Comparison of ENCODE assay signal across 9 cellular contexts in the genomic region with DNA sequence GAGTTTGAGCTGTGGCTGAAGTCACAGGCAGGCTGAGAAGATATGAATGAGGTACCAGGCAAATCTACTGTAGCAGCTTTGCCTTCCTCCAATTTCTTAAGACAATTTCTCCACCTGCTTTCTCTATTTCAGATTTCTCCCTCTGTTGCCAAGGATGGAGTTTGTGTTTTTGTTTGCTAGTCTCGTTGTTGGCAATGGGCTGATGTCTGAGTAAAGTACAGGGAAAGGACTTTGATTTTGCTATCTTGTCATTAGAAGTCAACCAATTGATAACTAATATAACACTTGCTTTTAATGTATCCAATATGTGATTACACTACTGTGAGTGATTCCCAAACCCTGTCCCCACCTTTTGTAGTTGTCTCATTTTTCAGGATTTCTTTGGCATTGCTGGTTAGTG.
"Had no signal": no experiment of that assay in that cellular context is flagged by ENCODE, and none has a peak within 500 bp of the region (broad histone marks: within the 10 kb centered on the region; RNA-seq: fewer than 3 reads in every experiment).

No MANE protein-coding gene starts in this region.

- FAIRE-seq: H1, H54, K562 had no signal

- H3K27ac ChIP-seq: GM23248, HL-60 had no signal

- ATAC-seq: K562 had no signal

- H2AFZ ChIP-seq: GM23248 had no signal

- H3K9ac ChIP-seq: GM23248 had no signal

- DNase-seq: H9, HCEC 1CT, IMR-90, KG1 had no signal

- H3K4me3 ChIP-seq: GM23248, K562 had no signal
